In the genomic region with DNA sequence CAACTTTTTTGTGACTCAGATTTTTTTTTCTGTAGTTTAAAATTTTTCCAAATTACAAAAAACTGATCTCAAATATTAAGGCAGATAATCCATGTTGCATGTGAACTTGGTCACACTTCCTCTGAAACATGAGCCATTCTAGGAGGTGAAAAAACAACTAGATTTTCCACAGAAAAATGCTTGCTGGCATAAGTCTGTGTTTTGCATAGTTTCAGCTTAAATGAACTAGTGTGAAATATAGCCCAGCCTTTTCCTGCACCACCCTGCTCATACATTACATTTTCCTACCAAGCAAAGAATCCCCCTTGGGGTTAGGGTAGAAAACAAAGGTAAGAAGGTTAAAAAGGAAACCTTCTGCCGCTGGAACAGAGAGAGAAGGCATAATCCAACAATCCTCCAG, we compare ENCODE assay signal across 21 cellular contexts. TPM values are rescaled to one million over a fixed set of nuclear protein-coding genes. Genes with fewer than 3 reads are reported as not detected.
DNase-seq lines count a peak whose midpoint lies in the region; ATAC-seq and TF ChIP-seq lines count a peak whose summit lies in the region.
"Had no signal": no experiment of that assay in that cellular context is flagged by ENCODE, and none has a peak within 500 bp of the region (broad histone marks: within the 10 kb centered on the region; RNA-seq: fewer than 3 reads in every experiment).

No MANE protein-coding gene starts in this region.

- peaks cover 6% of the 10 kb centered on the region for H3K36me3 ChIP-seq in adipocyte (ENCODE audit: control insufficient read depth, insufficient read depth, low read length, severe bottlenecking)
- no peaks in the 10 kb centered on the region for H3K36me3 ChIP-seq in osteoblast (ENCODE audit: insufficient read depth, low read length)

- H3K9ac ChIP-seq in adipocyte (ENCODE audit: low read length): no peak overlapping the region

- no peak overlapping the region for H2AFZ ChIP-seq in osteoblast (ENCODE audit: low read length)

- peaks cover 12% of the 10 kb centered on the region for H3K79me2 ChIP-seq in osteoblast (ENCODE audit: insufficient read depth, low read length)

- no peak overlapping the region for H3K4me3 Mint-ChIP-seq in natural killer cell treated with Interleukin-12 subunit alpha and Interleukin-12 subunit beta and Interleukin-15 and Interleukin-18, amount 100 ng/mL, for 72 hours

- peaks cover 0 to 3% of the 10 kb centered on the region in 2 donors for H3K4me1 Mint-ChIP-seq in natural killer cell treated with Interleukin-12 subunit alpha and Interleukin-12 subunit beta and Interleukin-15 and Interleukin-18, amount 100 ng/mL, for 72 hours (ENCODE audit: low read depth in 2 of 2)

- ATAC-seq in HG03025 (IDR thresholded peaks at IDR 0.05; ENCODE audit: low FRiP score, unreplicated experiment): no peak
- ATAC-seq in natural killer cell treated with Interleukin-12 subunit alpha and Interleukin-12 subunit beta and Interleukin-15 and Interleukin-18, amount 100 ng/mL, for 72 hours: no peak

- H3K36me3 Mint-ChIP-seq in natural killer cell treated with Interleukin-12 subunit alpha and Interleukin-12 subunit beta and Interleukin-15 and Interleukin-18, amount 100 ng/mL, for 72 hours: peaks cover 10% of the 10 kb centered on the region

- no peaks in the 10 kb centered on the region for H3K27me3 Mint-ChIP-seq in natural killer cell treated with Interleukin-12 subunit alpha and Interleukin-12 subunit beta and Interleukin-15 and Interleukin-18, amount 100 ng/mL, for 72 hours

- no peaks in the 10 kb centered on the region for H3K9me3 ChIP-seq in adipocyte (ENCODE audit: control insufficient read depth, low read length)
- H3K9me3 ChIP-seq in osteoblast (ENCODE audit: low read depth, low read length): no peaks in the 10 kb centered on the region
- H3K9me3 ChIP-seq: BE2C, Peyer's patch had no signal

- peaks cover 2% of the 10 kb centered on the region for H4K20me1 ChIP-seq in osteoblast (ENCODE audit: insufficient read depth, low read length)

- H3K4me3 ChIP-seq in AG10803 (ENCODE audit: low read length): no peak overlapping the region
- H3K4me3 ChIP-seq in adipocyte (ENCODE audit: low read length): no peak overlapping the region
- H3K4me3 ChIP-seq in osteoblast (ENCODE audit: insufficient read depth, low read length): no peak overlapping the region
- H3K4me3 ChIP-seq: Peyer's patch, SJCRH30 had no signal

- H3K4me1 ChIP-seq in adipocyte (ENCODE audit: control insufficient read depth, insufficient read depth, low read length) (peaks cover 5% of the 10 kb centered on the region), osteoblast (ENCODE audit: insufficient read depth, low read length) (no peaks in the 10 kb centered on the region)
- H3K4me1 ChIP-seq: BE2C, Peyer's patch, SJCRH30 had no signal

- no peak overlapping the region for H3K4me2 ChIP-seq in osteoblast (ENCODE audit: insufficient read depth, low read length)

- H3K27ac Mint-ChIP-seq in natural killer cell treated with Interleukin-12 subunit alpha and Interleukin-12 subunit beta and Interleukin-15 and Interleukin-18, amount 100 ng/mL, for 72 hours: no peak overlapping the region

- no peak overlapping the region for H3K27ac ChIP-seq in osteoblast (ENCODE audit: low read depth, low read length)
- H3K27ac ChIP-seq: Peyer's patch, SJCRH30 had no signal

- H3K27me3 ChIP-seq in adipocyte (replicated peaks; ENCODE audit: control insufficient read depth, insufficient read depth, low read length): no peaks in the 10 kb centered on the region
- H3K27me3 ChIP-seq in osteoblast (ENCODE audit: insufficient read depth, low read length): no peaks in the 10 kb centered on the region
- H3K27me3 ChIP-seq: BE2C, Peyer's patch, SJCRH30 had no signal

- no peak for TF ChIP-seq CTCF in AG10803 (conservative IDR thresholded peaks at IDR 0.05; ENCODE audit: low read length)
- TF ChIP-seq CTCF in osteoblast (IDR thresholded peaks at IDR 0.05; ENCODE audit: extremely low read depth, low read depth, low read length): no peak

- DNase-seq in AG10803 (ENCODE audit: low read depth): peak; percentile 20
- peak; percentile 52 for DNase-seq in adipocyte (ENCODE audit: low read depth)
- DNase-seq in fibroblast of gingiva (ENCODE audit: low read depth): peak; percentile 36
- DNase-seq in osteoblast (ENCODE audit: insufficient read length, low spot score, missing footprints): peak; percentile 31
- DNase-seq in NCI-H1417 treated with DMSO at 0.1 percent for 48 hours (lab: John Stamatoyannopoulos, UW): no peak
- DNase-seq in NCI-H2171 (lab: John Stamatoyannopoulos, UW): no peak
- DNase-seq in natural killer cell treated with Interleukin-12 subunit alpha and Interleukin-12 subunit beta and Interleukin-15 and Interleukin-18, amount 100 ng/mL, for 72 hours (ENCODE audit: low spot score): no peak
- DNase-seq: BE2C, EL, GF-D8, H7, MM.1S, NCI-H1048, NCI-H1436 treated with DMSO at 0.1 percent for 48 hours, NCI-H2029, NCI-H345, NCI-H524 treated with DMSO at 0.1 percent for 48 hours, NCI-H82, Peyer's patch, SJCRH30 had no signal

- peaks cover 3% of the 10 kb centered on the region for H3K9me3 Mint-ChIP-seq in natural killer cell treated with Interleukin-12 subunit alpha and Interleukin-12 subunit beta and Interleukin-15 and Interleukin-18, amount 100 ng/mL, for 72 hours

RNA-seq across cellular contexts. Expression of a gene that starts 48.2 kb away (rescaled TPM):
- total RNA-seq in osteoblast: 19.2 and 27.4 TPM in 2 replicates
- total RNA-seq in natural killer cell treated with Interleukin-12 subunit alpha and Interleukin-12 subunit beta and Interleukin-15 and Interleukin-18, amount 100 ng/mL, for 72 hours: 10 to 100 TPM; 15.9 to 17.0 TPM

Comparison
In these comparisons a context has a peak if more than half of its experiments do, and no peak if none do; other contexts are left out.
1. DNase-seq: peak in AG10803 (single experiment), adipocyte (single experiment), fibroblast of gingiva (single experiment) and osteoblast (single experiment); none in NCI-H1417 treated with DMSO at 0.1 percent for 48 hours (single experiment), NCI-H2171 (single experiment) and natural killer cell treated with Interleukin-12 subunit alpha and Interleukin-12 subunit beta and Interleukin-15 and Interleukin-18, amount 100 ng/mL, for 72 hours (single experiment).